In the genomic region with DNA sequence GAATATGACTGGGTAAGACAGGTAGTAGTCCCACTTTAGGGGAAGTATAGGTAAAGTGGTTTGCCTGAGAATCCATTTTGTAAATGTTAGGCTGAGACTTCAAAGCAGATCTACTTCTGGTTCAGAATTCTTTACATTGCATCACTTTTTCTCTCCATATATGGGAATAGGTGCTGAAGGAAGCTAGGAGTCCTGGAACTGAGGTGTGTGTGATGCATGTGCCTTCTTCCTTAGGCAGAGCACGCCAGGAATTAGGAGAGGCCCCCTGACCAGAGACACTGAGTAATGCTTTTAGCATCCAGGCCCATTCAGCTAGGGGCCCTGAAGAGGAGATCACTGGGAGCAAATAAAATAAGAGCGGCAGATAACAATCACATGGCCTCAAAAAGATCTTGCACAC, we compare ENCODE assay signal across 17 cellular contexts.
"Had no signal": no experiment of that assay in that cellular context is flagged by ENCODE, and none has a peak within 500 bp of the region (broad histone marks: within the 10 kb centered on the region; RNA-seq: fewer than 3 reads in every experiment).

No MANE protein-coding gene starts in this region.

- DNase-seq: colonic mucosa; dermis blood vessel endothelial cell; esophagus squamous epithelium; foreskin fibroblast; left cardiac atrium; left ventricle myocardium superior; mesenchymal stem cell; naive B cell; psoas muscle; stimulated activated CD4-positive, alpha-beta T cell treated with anti-CD3 and anti-CD28 coated beads, Interleukin-2, amount 100 ng/mL, for 48 hours; stimulated activated naive CD4-positive, alpha-beta T cell treated with Interleukin-2 at 50 U/mL for 16 hours had no signal

- H3K4me3 ChIP-seq: colonic mucosa, esophagus squamous epithelium, gastroesophageal sphincter, lung, psoas muscle, smooth muscle cell had no signal

- H3K4me1 ChIP-seq: colonic mucosa, esophagus squamous epithelium, gastroesophageal sphincter, psoas muscle had no signal

- H3K27me3 ChIP-seq: colonic mucosa, esophagus squamous epithelium, gastroesophageal sphincter, neutrophil had no signal

- H3K36me3 ChIP-seq: colonic mucosa, esophagus squamous epithelium, gastroesophageal sphincter, neutrophil had no signal

- ATAC-seq: gastroesophageal sphincter, left cardiac atrium, left ventricle myocardium superior, psoas muscle had no signal

- H3K27ac ChIP-seq: colonic mucosa, esophagus squamous epithelium, gastroesophageal sphincter, neutrophil, psoas muscle had no signal

- H3K4me2 ChIP-seq: smooth muscle cell had no signal

- H3K9me3 ChIP-seq: colonic mucosa, psoas muscle had no signal

- FAIRE-seq: keratinocyte, urothelium cell line had no signal
